29 cellular contexts compared by ENCODE assay signal in genomic region chr10:48926255-48926654, GRCh38. TPM values are rescaled to one million over a fixed set of nuclear protein-coding genes. Genes with fewer than 3 reads are reported as not detected.
"Had no signal": no experiment of that assay in that cellular context is flagged by ENCODE, and none has a peak within 500 bp of the region (broad histone marks: within the 10 kb centered on the region; RNA-seq: fewer than 3 reads in every experiment).

No MANE protein-coding gene starts in this region.

- H3K9me3 ChIP-seq: lower lobe of right lung, psoas muscle, sigmoid colon, spleen, tibial nerve, uterus had no signal

- H3K4me1 ChIP-seq: lower lobe of right lung, parathyroid adenoma, psoas muscle, sigmoid colon, spleen, tibial nerve, uterus had no signal

- H3K36me3 Mint-ChIP-seq: immature natural killer cell; naive thymus-derived CD8-positive, alpha-beta T cell; stimulated activated effector memory CD8-positive, alpha-beta T cell treated with anti-CD3 and anti-CD28 coated beads, Interleukin-12 subunit alpha, Interleukin-12 subunit beta, amount 100 ng/mL, for 72 hours; type B pancreatic cell had no signal

- ATAC-seq: left lobe of liver; naive thymus-derived CD8-positive, alpha-beta T cell; psoas muscle; stimulated activated effector memory CD8-positive, alpha-beta T cell treated with anti-CD3 and anti-CD28 coated beads, Interleukin-12 subunit alpha, Interleukin-12 subunit beta, amount 100 ng/mL, for 72 hours; stimulated activated naive CD8-positive, alpha-beta T cell treated with anti-CD3 and anti-CD28 coated beads, Interleukin-15, amount 100 ng/mL, for 72 hours had no signal

- H3K27ac Mint-ChIP-seq: immature natural killer cell; naive thymus-derived CD8-positive, alpha-beta T cell; stimulated activated effector memory CD8-positive, alpha-beta T cell treated with anti-CD3 and anti-CD28 coated beads, Interleukin-12 subunit alpha, Interleukin-12 subunit beta, amount 100 ng/mL, for 72 hours; type B pancreatic cell had no signal

- H3K4me3 Mint-ChIP-seq: immature natural killer cell; naive thymus-derived CD8-positive, alpha-beta T cell; nephron; neural crest cell; stimulated activated effector memory CD8-positive, alpha-beta T cell treated with anti-CD3 and anti-CD28 coated beads, Interleukin-12 subunit alpha, Interleukin-12 subunit beta, amount 100 ng/mL, for 72 hours; stimulated activated naive CD8-positive, alpha-beta T cell treated with anti-CD3 and anti-CD28 coated beads, Interleukin-15, amount 100 ng/mL, for 72 hours; type B pancreatic cell had no signal

- H3K27me3 ChIP-seq: sigmoid colon, spleen, tibial nerve, uterus had no signal

- H3K27ac ChIP-seq: lower lobe of right lung, parathyroid adenoma, psoas muscle, sigmoid colon, spleen, tibial nerve, uterus had no signal

- H3K4me1 Mint-ChIP-seq: immature natural killer cell; naive thymus-derived CD8-positive, alpha-beta T cell; stimulated activated effector memory CD8-positive, alpha-beta T cell treated with anti-CD3 and anti-CD28 coated beads, Interleukin-12 subunit alpha, Interleukin-12 subunit beta, amount 100 ng/mL, for 72 hours; stimulated activated naive CD8-positive, alpha-beta T cell treated with anti-CD3 and anti-CD28 coated beads, Interleukin-15, amount 100 ng/mL, for 72 hours had no signal

- H3K36me3 ChIP-seq: lower lobe of right lung, sigmoid colon, tibial nerve, uterus had no signal

- H3K4me3 ChIP-seq: lower lobe of right lung, psoas muscle, sigmoid colon, spleen, tibial nerve, uterus had no signal

- DNase-seq: hypothalamus; immature natural killer cell; lower lobe of right lung; mammary epithelial cell; mesenchymal stem cell; nucleus accumbens; psoas muscle; sigmoid colon; small intestine; spleen; stimulated activated CD4-positive, alpha-beta T cell treated with anti-CD3 and anti-CD28 coated beads, Interleukin-4, amount 100 ng/mL, for 24 hours; stimulated activated naive CD4-positive, alpha-beta T cell treated with Interleukin-2 at 50 U/mL for 16 hours; stimulated activated naive CD8-positive, alpha-beta T cell treated with anti-CD3 and anti-CD28 coated beads, Interleukin-15, amount 100 ng/mL, for 72 hours; substantia nigra; uterus had no signal

- H3K27me3 Mint-ChIP-seq: stimulated activated naive CD8-positive, alpha-beta T cell treated with anti-CD3 and anti-CD28 coated beads, Interleukin-15, amount 100 ng/mL, for 72 hours had no signal

- H3K9me3 Mint-ChIP-seq: immature natural killer cell; naive thymus-derived CD8-positive, alpha-beta T cell; nephron; neural crest cell; stimulated activated effector memory CD8-positive, alpha-beta T cell treated with anti-CD3 and anti-CD28 coated beads, Interleukin-12 subunit alpha, Interleukin-12 subunit beta, amount 100 ng/mL, for 72 hours; stimulated activated naive CD8-positive, alpha-beta T cell treated with anti-CD3 and anti-CD28 coated beads, Interleukin-15, amount 100 ng/mL, for 72 hours; type B pancreatic cell had no signal

RNA-seq across cellular contexts. Expression of gene LRRC18, which starts 13.4 kb away (rescaled TPM):
- total RNA-seq: kidney epithelial cell; left lobe of liver; liver; mammary epithelial cell; naive thymus-derived CD8-positive, alpha-beta T cell; neural crest cell; osteoblast; posterior vena cava; psoas muscle; sigmoid colon; spleen; temporal lobe; tibial nerve; ureter had no signal
- polyA plus RNA-seq: immature natural killer cell; liver; mammary epithelial cell; naive thymus-derived CD8-positive, alpha-beta T cell; psoas muscle had no signal
